In genomic region chr1:158019177-158019868, GRCh38 we compare ENCODE assay signal across 8 cellular contexts. TPM values are rescaled to one million over a fixed set of nuclear protein-coding genes. Genes with fewer than 3 reads are reported as not detected.
DNase-seq lines count a peak whose midpoint lies in the region; ATAC-seq and TF ChIP-seq lines count a peak whose summit lies in the region.

No MANE protein-coding gene starts in this region.

- peak overlapping the region; percentile 68 for H3K9ac ChIP-seq in HUES48 (ENCODE audit: low read depth, low read length)

- intact Hi-C loops in left colon (cut with DNase I, micrococcal nuclease): no loop called here

- H3K36me3 ChIP-seq in HUES48 (ENCODE audit: control insufficient read depth, insufficient read depth, low read length) (no peaks in the 10 kb centered on the region), thoracic aorta (no peaks in the 10 kb centered on the region)

- H3K27me3 ChIP-seq in HUES48 (ENCODE audit: control insufficient read depth, insufficient read depth, low read length) (no peaks in the 10 kb centered on the region), thoracic aorta (replicated peaks; ENCODE audit: insufficient read depth) (no peaks in the 10 kb centered on the region)

- ATAC-seq in thoracic aorta (ENCODE audit: insufficient number of reproducible peaks, low FRiP score, low read depth) (peak; percentile 65), HG02610 (IDR thresholded peaks at IDR 0.05; ENCODE audit: unreplicated experiment) (no peak), left colon (no peak), HG02870 (IDR thresholded peaks at IDR 0.05; ENCODE audit: unreplicated experiment) (no peak)

- H3K9me3 ChIP-seq in HUES48 (ENCODE audit: control insufficient read depth, insufficient read depth, low read length) (no peaks in the 10 kb centered on the region), thoracic aorta (no peaks in the 10 kb centered on the region)

- DNase-seq in left kidney (ENCODE audit: low read depth, low spot score): peak; percentile 93
- no peak for DNase-seq in thoracic aorta (ENCODE audit: low spot score)
- no peak for DNase-seq in left colon
- DNase-seq in NK-92 treated with Interleukin-12 subunit alpha and Interleukin-12 subunit beta, amount 100 ng/mL, for 24 hours (lab: John Stamatoyannopoulos, UW): no peak

- H3K4me1 ChIP-seq in HUES48 (ENCODE audit: control insufficient read depth, insufficient read depth, low read length) (peaks cover 76% of the 10 kb centered on the region), thoracic aorta (ENCODE audit: control insufficient read depth in 1 of 2, low read depth in 2 of 2) (peaks cover 78 to 98% of the 10 kb centered on the region in 2 donors)

- H3K27ac ChIP-seq in HUES48 (ENCODE audit: low read depth, low read length) (peak overlapping the region; percentile 98), cingulate gyrus (ENCODE audit: low read depth, low read length) (peak overlapping the region; percentile 66), thoracic aorta (peak overlapping the region; percentile 91 to 95)

- peak overlapping the region; percentile 18; the same call in 1 of the 2 replicates for H3K4me3 ChIP-seq in HUES48 (ENCODE audit: low read depth, low read length)
- H3K4me3 ChIP-seq in thoracic aorta: peak overlapping the region; percentile 55

- TF ChIP-seq CTCF in thoracic aorta (IDR thresholded peaks at IDR 0.05): no peak

RNA-seq across cellular contexts. Expression of gene KIRREL1, which starts 25.9 kb away (rescaled TPM):
- total RNA-seq in thoracic aorta (100 to 1,000 TPM; 111 to 136 TPM), left colon (1 to 10 TPM; 5.6 to 9.2 TPM)

Comparison
In these comparisons a context has a peak if more than half of its experiments do, and no peak if none do; other contexts are left out.
1. RNA of gene KIRREL1, which starts 25.9 kb away (total RNA-seq): 111 to 136 TPM in thoracic aorta; 5.6 to 9.2 TPM in left colon; every median in the first group is over 10 times any median in the second.
2. Peak in every context shown above with its lines, with median percentiles within 50 percentile points of each other: H3K27ac ChIP-seq.